Comparison of ENCODE assay signal across 18 cellular contexts in the genomic region with DNA sequence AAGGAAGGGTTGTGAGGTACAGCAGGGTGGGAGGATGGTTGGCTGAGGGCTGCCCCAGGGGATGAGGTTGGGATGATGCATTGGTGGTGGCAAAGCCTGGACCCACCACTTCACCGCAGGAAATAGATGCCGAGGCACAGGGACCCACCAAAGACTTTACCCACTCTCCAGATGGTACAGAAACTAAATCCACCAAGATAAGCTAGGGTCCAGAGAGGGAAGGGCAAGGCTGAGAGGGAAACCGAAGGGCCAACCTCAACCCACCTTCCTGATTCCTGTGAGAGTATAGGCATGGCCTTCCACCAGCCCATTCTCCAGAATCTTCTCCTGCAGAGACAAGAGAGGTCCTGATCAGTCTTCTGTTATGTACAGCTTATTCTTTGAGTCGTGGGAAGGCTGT. TPM values are rescaled to one million over a fixed set of nuclear protein-coding genes. Genes with fewer than 3 reads are reported as not detected.
DNase-seq lines count a peak whose midpoint lies in the region; ATAC-seq and TF ChIP-seq lines count a peak whose summit lies in the region.
"Had no signal": no experiment of that assay in that cellular context is flagged by ENCODE, and none has a peak within 500 bp of the region (broad histone marks: within the 10 kb centered on the region; RNA-seq: fewer than 3 reads in every experiment).

No MANE protein-coding gene starts in this region.

- POLR2A ChIA-PET in SK-N-SH (lab: Yijun Ruan, JAX): no interaction called here

- H3K4me1 ChIP-seq in right atrium auricular region (no peaks in the 10 kb centered on the region), heart left ventricle (peaks cover 0 to 14% (median 3%) of the 10 kb centered on the region in 12 donors), SK-N-SH (ENCODE audit: control insufficient read depth in 1 of 2, insufficient read depth in 2 of 2, low read depth in 1 of 2, low read length in 1 of 2) (no peaks in the 10 kb centered on the region; a peak in 1 of 4 replicates)

- no peaks in the 10 kb centered on the region for H3K4me1 Mint-ChIP-seq in stimulated activated effector memory CD8-positive, alpha-beta T cell treated with anti-CD3 and anti-CD28 coated beads, Interleukin-12 subunit alpha, Interleukin-12 subunit beta, amount 100 ng/mL, for 72 hours
- H3K4me1 Mint-ChIP-seq: CD4-positive, alpha-beta memory T cell; GM23338; H9 had no signal

- H3K9ac ChIP-seq in SK-N-SH: no peak overlapping the region

- peak overlapping the region; percentile 4 for H3K27ac Mint-ChIP-seq in stimulated activated effector memory CD8-positive, alpha-beta T cell treated with anti-CD3 and anti-CD28 coated beads, Interleukin-12 subunit alpha, Interleukin-12 subunit beta, amount 100 ng/mL, for 72 hours
- H3K27ac Mint-ChIP-seq: CD4-positive, alpha-beta memory T cell; GM23338; H9 had no signal

- no peak overlapping the region for H2AFZ ChIP-seq in SK-N-SH (ENCODE audit: low read depth)
- H2AFZ ChIP-seq: GM23338 had no signal

- no peak for TF ChIP-seq POLR2A in heart left ventricle (IDR thresholded peaks at IDR 0.05)

- H3K27ac ChIP-seq in right atrium auricular region: no peak overlapping the region
- no peak overlapping the region for H3K27ac ChIP-seq in heart left ventricle
- H3K27ac ChIP-seq in SK-N-SH (ENCODE audit: low read depth in 2 of 2, low read length in 1 of 2): no peak overlapping the region

- TF ChIP-seq CTCF in right atrium auricular region (IDR thresholded peaks at IDR 0.05) (no peak), heart left ventricle (IDR thresholded peaks at IDR 0.05) (no peak), SK-N-SH (IDR thresholded peaks at IDR 0.05) (no peak)

- no peaks in the 10 kb centered on the region for H3K79me2 ChIP-seq in SK-N-SH (ENCODE audit: insufficient read depth)

- no peaks in the 10 kb centered on the region for H3K9me3 Mint-ChIP-seq in stimulated activated effector memory CD8-positive, alpha-beta T cell treated with anti-CD3 and anti-CD28 coated beads, Interleukin-12 subunit alpha, Interleukin-12 subunit beta, amount 100 ng/mL, for 72 hours
- H3K9me3 Mint-ChIP-seq: GM23338, H9 had no signal

- H3K4me3 ChIP-seq in right atrium auricular region (no peak overlapping the region), heart left ventricle (no peak overlapping the region), SK-N-SH (ENCODE audit: low read depth in 2 of 2, low read length in 1 of 2) (no peak overlapping the region)
- H3K4me3 ChIP-seq: GM23338 had no signal

- no peaks in the 10 kb centered on the region for H3F3A ChIP-seq in SK-N-SH (replicated peaks; ENCODE audit: insufficient read depth)

- no peak overlapping the region for H3K4me2 ChIP-seq in SK-N-SH
- H3K4me2 ChIP-seq: GM23338 had no signal

- no peak for ATAC-seq in heart left ventricle
- ATAC-seq in stimulated activated effector memory CD8-positive, alpha-beta T cell treated with anti-CD3 and anti-CD28 coated beads, Interleukin-12 subunit alpha, Interleukin-12 subunit beta, amount 100 ng/mL, for 72 hours: peak; percentile 35
- ATAC-seq in GM21717 (IDR thresholded peaks at IDR 0.05; ENCODE audit: unreplicated experiment): no peak
- ATAC-seq: GM23338, HCT116 had no signal

- no peak for TF ChIP-seq EP300 in SK-N-SH (IDR thresholded peaks at IDR 0.05; ENCODE audit: borderline replicate concordance in 1 of 2, low read depth in 1 of 2, low read length in 1 of 2)

- no peaks in the 10 kb centered on the region for H3K9me3 ChIP-seq in right atrium auricular region
- no peaks in the 10 kb centered on the region for H3K9me3 ChIP-seq in heart left ventricle
- H3K9me3 ChIP-seq in SK-N-SH: no peaks in the 10 kb centered on the region

- H4K20me1 ChIP-seq in SK-N-SH (ENCODE audit: insufficient read depth): no peaks in the 10 kb centered on the region

- CTCF ChIA-PET in SK-N-SH (lab: Yijun Ruan, JAX): interaction anchor here (1.0 to 1.5 kb wide), 3 partner anchors 17 to 960 kb away, joined by 3 to 4 read pairs (median 4); no protein-coding TSS in a partner anchor

- intact Hi-C loops in heart left ventricle (cut with DNase I): no loop called here

- H3K36me3 ChIP-seq in right atrium auricular region (no peaks in the 10 kb centered on the region), heart left ventricle (no peaks in the 10 kb centered on the region), SK-N-SH (replicated peaks in 1 of 2; ENCODE audit: control insufficient read depth in 1 of 2, insufficient read depth in 2 of 2, low read length in 1 of 2) (no peaks in the 10 kb centered on the region)

- DNase-seq in right atrium auricular region (ENCODE audit: low spot score) (peak; percentile 21), heart left ventricle (no peak), islet precursor cell (peak; percentile 18), SK-N-SH (no peak)
- no peak for DNase-seq in stimulated activated effector memory CD8-positive, alpha-beta T cell treated with anti-CD3 and anti-CD28 coated beads, Interleukin-12 subunit alpha, Interleukin-12 subunit beta, amount 100 ng/mL, for 72 hours (ENCODE audit: low spot score in 2 of 2)
- DNase-seq: C1 segment of cervical spinal cord; Calu3; CD4-positive, alpha-beta memory T cell; COR-L47; DMS53; DMS79 treated with DMSO at 0.1 percent for 48 hours; GF-D8; H9 had no signal

- H3K36me3 Mint-ChIP-seq in stimulated activated effector memory CD8-positive, alpha-beta T cell treated with anti-CD3 and anti-CD28 coated beads, Interleukin-12 subunit alpha, Interleukin-12 subunit beta, amount 100 ng/mL, for 72 hours: no peaks in the 10 kb centered on the region

- WGBS in heart left ventricle, 4 donors: 73 to 93% (median 92%) methylated on average over 4 of the region's 4 CpGs
- 41% methylated on average over 4 of the region's 4 CpGs for WGBS in SK-N-SH (ENCODE audit: low lambda C conversion rate)

- H3K9me2 ChIP-seq in SK-N-SH: no peaks in the 10 kb centered on the region

- TF ChIP-seq RAD21 in SK-N-SH (IDR thresholded peaks at IDR 0.05; ENCODE audit: low read length): no peak

- H3K27me3 ChIP-seq in right atrium auricular region: no peaks in the 10 kb centered on the region
- no peaks in the 10 kb centered on the region for H3K27me3 ChIP-seq in heart left ventricle
- H3K27me3 ChIP-seq in SK-N-SH (ENCODE audit: insufficient read depth): peaks cover 5% of the 10 kb centered on the region; the same call in 1 of the 2 replicates

- no peak overlapping the region for H3K4me3 Mint-ChIP-seq in stimulated activated effector memory CD8-positive, alpha-beta T cell treated with anti-CD3 and anti-CD28 coated beads, Interleukin-12 subunit alpha, Interleukin-12 subunit beta, amount 100 ng/mL, for 72 hours
- H3K4me3 Mint-ChIP-seq: CD4-positive, alpha-beta memory T cell; GM23338; H9 had no signal

TF ChIP-seq in SK-N-SH, 30 proteins besides CTCF, POLR2A, EP300 and RAD21 (continues in another document):
- TF ChIP-seq, protein P1, sequence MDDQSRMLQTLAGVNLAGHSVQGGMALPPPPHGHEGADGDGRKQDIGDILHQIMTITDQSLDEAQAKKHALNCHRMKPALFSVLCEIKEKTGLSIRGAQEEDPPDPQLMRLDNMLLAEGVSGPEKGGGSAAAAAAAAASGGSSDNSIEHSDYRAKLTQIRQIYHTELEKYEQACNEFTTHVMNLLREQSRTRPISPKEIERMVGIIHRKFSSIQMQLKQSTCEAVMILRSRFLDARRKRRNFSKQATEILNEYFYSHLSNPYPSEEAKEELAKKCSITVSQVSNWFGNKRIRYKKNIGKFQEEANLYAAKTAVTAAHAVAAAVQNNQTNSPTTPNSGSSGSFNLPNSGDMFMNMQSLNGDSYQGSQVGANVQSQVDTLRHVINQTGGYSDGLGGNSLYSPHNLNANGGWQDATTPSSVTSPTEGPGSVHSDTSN (IDR thresholded peaks at IDR 0.05): no peak
- TF ChIP-seq RFX5 (IDR thresholded peaks at IDR 0.05; ENCODE audit: low read length) (no peak), CHD2 (IDR thresholded peaks at IDR 0.05; ENCODE audit: low read length, partially characterized antibody) (no peak), SIN3A (IDR thresholded peaks at IDR 0.05; ENCODE audit: borderline replicate concordance, low read depth, low read length) (no peak), NRF1 (IDR thresholded peaks at IDR 0.05; ENCODE audit: low read depth, low read length) (no peak), ELF1 (IDR thresholded peaks at IDR 0.05) (no peak), ZBTB33 (IDR thresholded peaks at IDR 0.05; ENCODE audit: borderline replicate concordance, low read depth) (no peak), MXI1 (IDR thresholded peaks at IDR 0.05; ENCODE audit: low read depth, low read length) (no peak), JUND (IDR thresholded peaks at IDR 0.05) (no peak)

RNA-seq across cellular contexts. Expression of gene CAPN14, which starts 18.1 kb away (rescaled TPM):
- total RNA-seq in right atrium auricular region (under 1 TPM; 0.16 to 0.22 TPM), heart left ventricle (under 1 TPM; 0.08 to 0.44 (median 0.19) TPM)
- polyA plus RNA-seq in heart left ventricle (under 1 TPM; 0.04 to 0.07 TPM), SK-N-SH (2012; rRNA removed) (0.08 and 0.11 TPM in 2 replicates)
- polyA plus RNA-seq in SK-N-SH (2012; cell fraction: cytosol; rRNA removed): 0.08 and 0.12 TPM in 2 replicates
- polyA plus RNA-seq in SK-N-SH (2012; cell fraction: nucleus; rRNA removed): 0.20 and 0.25 TPM in 2 replicates
- total RNA-seq: A172, G401, GM23338 had no signal

RNA-seq across cellular contexts. Expression of gene EHD3, which starts 34.7 kb away (rescaled TPM):
- total RNA-seq in right atrium auricular region (10 to 100 TPM; 10.6 to 12.5 TPM), heart left ventricle (10 to 100 TPM; 17.2 to 31.9 (median 25.5) TPM)
- polyA plus RNA-seq in heart left ventricle (10 to 100 TPM in 1 of 2 donors, 1 to 10 TPM in 1; 8.9 to 10.2 TPM), SK-N-SH (2012; rRNA removed) (45.3 and 45.4 TPM in 2 replicates)
- polyA plus RNA-seq in SK-N-SH (2012; cell fraction: cytosol; rRNA removed): 23.3 and 36.2 TPM in 2 replicates
- 23.2 and 27.0 TPM in 2 replicates for polyA plus RNA-seq in SK-N-SH (2012; cell fraction: nucleus; rRNA removed)

Comparison
In these comparisons a context has a peak if more than half of its experiments do, and no peak if none do; other contexts are left out.
1. DNase-seq: peak in right atrium auricular region (single experiment) and islet precursor cell (single experiment); none in heart left ventricle (0 of 5), stimulated activated effector memory CD8-positive, alpha-beta T cell treated with anti-CD3 and anti-CD28 coated beads, Interleukin-12 subunit alpha, Interleukin-12 subunit beta, amount 100 ng/mL, for 72 hours (0 of 2) and SK-N-SH (single experiment).